Comparison of ENCODE assay signal across 19 cellular contexts in the genomic region with DNA sequence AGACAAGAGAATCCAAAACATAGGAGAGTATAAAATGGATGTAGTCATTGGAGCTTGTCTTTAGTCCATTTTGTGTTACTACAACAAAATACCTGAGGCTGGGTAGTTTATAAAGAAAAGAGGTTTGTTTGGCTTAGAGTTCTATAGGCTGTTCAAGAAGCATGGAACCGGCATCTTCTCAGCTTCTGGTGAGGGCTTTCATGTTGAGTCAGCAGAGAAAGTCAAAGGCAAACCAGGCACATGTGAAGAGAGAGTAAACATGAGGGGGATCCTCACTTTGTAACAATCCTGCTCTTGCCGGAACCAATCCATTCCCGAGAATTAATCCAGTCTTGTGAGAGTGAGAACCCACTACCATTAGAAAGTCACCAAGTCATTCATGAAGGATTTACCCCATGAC. TPM values are rescaled to one million over a fixed set of nuclear protein-coding genes. Genes with fewer than 3 reads are reported as not detected.
DNase-seq lines count a peak whose midpoint lies in the region; ATAC-seq and TF ChIP-seq lines count a peak whose summit lies in the region.
"Had no signal": no experiment of that assay in that cellular context is flagged by ENCODE, and none has a peak within 500 bp of the region (broad histone marks: within the 10 kb centered on the region; RNA-seq: fewer than 3 reads in every experiment).

No MANE protein-coding gene starts in this region.

- POLR2A ChIA-PET in activated CD4-positive, alpha-beta memory T cell treated with anti-CD3 and anti-CD28 coated beads for 36 hours (lab: Charles Lee): no interaction called here
- POLR2A ChIA-PET in activated CD4-positive, alpha-beta memory T cell treated with anti-CD3 and anti-CD28 coated beads, Interleukin-2, amount 10 ng/mL, durations not matched to agents 7 days and 5 days (lab: Charles Lee): no interaction called here

- in situ Hi-C loops in G401 (cut with HindIII; ENCODE audit: low sequenced_read_pairs): no loop called here

- TF ChIP-seq CTCF in natural killer cell (IDR thresholded peaks at IDR 0.05): no peak

- DNase-seq in activated CD4-positive, alpha-beta memory T cell treated with anti-CD3 and anti-CD28 coated beads for 36 hours: no peak
- no peak for DNase-seq in activated CD4-positive, alpha-beta memory T cell treated with anti-CD3 and anti-CD28 coated beads, Interleukin-2, amount 10 ng/mL, durations not matched to agents 7 days and 5 days
- no peak for DNase-seq in stimulated activated effector memory CD8-positive, alpha-beta T cell treated with anti-CD3 and anti-CD28 coated beads, Interleukin-12 subunit alpha, Interleukin-12 subunit beta, amount 100 ng/mL, for 72 hours (ENCODE audit: low spot score in 2 of 2)
- no peak for DNase-seq in natural killer cell
- no peak for DNase-seq in G401 (ENCODE audit: low spot score)
- no peak for DNase-seq in activated naive CD4-positive, alpha-beta T cell (lab: John Stamatoyannopoulos, UW)
- DNase-seq: 8988T; CD8-positive, alpha-beta memory T cell; Kasumi-1; NCI-H1417; NCI-H1930; NCI-H510A; NCI-H82; Peyer's patch; SHP77 had no signal

- intact Hi-C loops in activated CD4-positive, alpha-beta memory T cell treated with anti-CD3 and anti-CD28 coated beads for 36 hours (cut with micrococcal nuclease): no loop called here
- intact Hi-C loops in natural killer cell (cut with micrococcal nuclease): no loop called here

- CTCF ChIA-PET in activated CD4-positive, alpha-beta memory T cell treated with anti-CD3 and anti-CD28 coated beads for 36 hours (lab: Charles Lee): no interaction called here
- CTCF ChIA-PET in activated CD4-positive, alpha-beta memory T cell treated with anti-CD3 and anti-CD28 coated beads, Interleukin-2, amount 10 ng/mL, durations not matched to agents 7 days and 5 days (lab: Charles Lee): no interaction called here

- no peaks in the 10 kb centered on the region for H3K27me3 Mint-ChIP-seq in activated CD4-positive, alpha-beta memory T cell treated with anti-CD3 and anti-CD28 coated beads for 36 hours
- H3K27me3 Mint-ChIP-seq in activated CD4-positive, alpha-beta memory T cell treated with anti-CD3 and anti-CD28 coated beads, Interleukin-2, amount 10 ng/mL, durations not matched to agents 7 days and 5 days: no peaks in the 10 kb centered on the region
- H3K27me3 Mint-ChIP-seq in natural killer cell (ENCODE audit: low read depth in 2 of 2): no peaks in the 10 kb centered on the region

- H3K36me3 Mint-ChIP-seq in activated CD4-positive, alpha-beta memory T cell treated with anti-CD3 and anti-CD28 coated beads for 36 hours: no peaks in the 10 kb centered on the region
- H3K36me3 Mint-ChIP-seq in activated CD4-positive, alpha-beta memory T cell treated with anti-CD3 and anti-CD28 coated beads, Interleukin-2, amount 10 ng/mL, durations not matched to agents 7 days and 5 days (ENCODE audit: low read depth): peaks cover 7% of the 10 kb centered on the region
- no peaks in the 10 kb centered on the region for H3K36me3 Mint-ChIP-seq in stimulated activated effector memory CD8-positive, alpha-beta T cell treated with anti-CD3 and anti-CD28 coated beads, Interleukin-12 subunit alpha, Interleukin-12 subunit beta, amount 100 ng/mL, for 72 hours
- no peaks in the 10 kb centered on the region for H3K36me3 Mint-ChIP-seq in natural killer cell
- H3K36me3 Mint-ChIP-seq: CD8-positive, alpha-beta memory T cell had no signal

- peaks cover 6% of the 10 kb centered on the region for H3K4me1 Mint-ChIP-seq in activated CD4-positive, alpha-beta memory T cell treated with anti-CD3 and anti-CD28 coated beads for 36 hours (ENCODE audit: low read depth)
- peaks cover 5% of the 10 kb centered on the region for H3K4me1 Mint-ChIP-seq in activated CD4-positive, alpha-beta memory T cell treated with anti-CD3 and anti-CD28 coated beads, Interleukin-2, amount 10 ng/mL, durations not matched to agents 7 days and 5 days
- H3K4me1 Mint-ChIP-seq in stimulated activated effector memory CD8-positive, alpha-beta T cell treated with anti-CD3 and anti-CD28 coated beads, Interleukin-12 subunit alpha, Interleukin-12 subunit beta, amount 100 ng/mL, for 72 hours: peaks cover 5% of the 10 kb centered on the region
- no peaks in the 10 kb centered on the region for H3K4me1 Mint-ChIP-seq in natural killer cell
- H3K4me1 Mint-ChIP-seq: CD8-positive, alpha-beta memory T cell had no signal

- H3K4me3 Mint-ChIP-seq in activated CD4-positive, alpha-beta memory T cell treated with anti-CD3 and anti-CD28 coated beads for 36 hours: no peak overlapping the region
- H3K4me3 Mint-ChIP-seq in activated CD4-positive, alpha-beta memory T cell treated with anti-CD3 and anti-CD28 coated beads, Interleukin-2, amount 10 ng/mL, durations not matched to agents 7 days and 5 days: no peak overlapping the region
- no peak overlapping the region for H3K4me3 Mint-ChIP-seq in stimulated activated effector memory CD8-positive, alpha-beta T cell treated with anti-CD3 and anti-CD28 coated beads, Interleukin-12 subunit alpha, Interleukin-12 subunit beta, amount 100 ng/mL, for 72 hours
- H3K4me3 Mint-ChIP-seq in natural killer cell: no peak overlapping the region
- H3K4me3 Mint-ChIP-seq: CD8-positive, alpha-beta memory T cell had no signal

- H3K27ac Mint-ChIP-seq in activated CD4-positive, alpha-beta memory T cell treated with anti-CD3 and anti-CD28 coated beads for 36 hours: peak overlapping the region; percentile 56
- H3K27ac Mint-ChIP-seq in activated CD4-positive, alpha-beta memory T cell treated with anti-CD3 and anti-CD28 coated beads, Interleukin-2, amount 10 ng/mL, durations not matched to agents 7 days and 5 days: no peak overlapping the region
- H3K27ac Mint-ChIP-seq in stimulated activated effector memory CD8-positive, alpha-beta T cell treated with anti-CD3 and anti-CD28 coated beads, Interleukin-12 subunit alpha, Interleukin-12 subunit beta, amount 100 ng/mL, for 72 hours: peak overlapping the region; percentile 23
- H3K27ac Mint-ChIP-seq in natural killer cell: no peak overlapping the region
- H3K27ac Mint-ChIP-seq: CD8-positive, alpha-beta memory T cell had no signal

- ATAC-seq in GM21529 (IDR thresholded peaks at IDR 0.05; ENCODE audit: unreplicated experiment) (peak; percentile 67), HG03442 (IDR thresholded peaks at IDR 0.05; ENCODE audit: unreplicated experiment) (peak; percentile 64), natural killer cell (no peak)
- peak; percentile 52 for ATAC-seq in stimulated activated effector memory CD8-positive, alpha-beta T cell treated with anti-CD3 and anti-CD28 coated beads, Interleukin-12 subunit alpha, Interleukin-12 subunit beta, amount 100 ng/mL, for 72 hours
- ATAC-seq: HCT116, SK-N-SH treated with all-trans-retinoic acid at 6 μM for 48 hours had no signal

- no peaks in the 10 kb centered on the region for H3K9me3 Mint-ChIP-seq in activated CD4-positive, alpha-beta memory T cell treated with anti-CD3 and anti-CD28 coated beads for 36 hours
- H3K9me3 Mint-ChIP-seq in activated CD4-positive, alpha-beta memory T cell treated with anti-CD3 and anti-CD28 coated beads, Interleukin-2, amount 10 ng/mL, durations not matched to agents 7 days and 5 days: no peaks in the 10 kb centered on the region
- H3K9me3 Mint-ChIP-seq in stimulated activated effector memory CD8-positive, alpha-beta T cell treated with anti-CD3 and anti-CD28 coated beads, Interleukin-12 subunit alpha, Interleukin-12 subunit beta, amount 100 ng/mL, for 72 hours: no peaks in the 10 kb centered on the region
- H3K9me3 Mint-ChIP-seq in natural killer cell: no peaks in the 10 kb centered on the region
- H3K9me3 Mint-ChIP-seq: CD8-positive, alpha-beta memory T cell had no signal

RNA-seq across cellular contexts. Expression of a gene that starts 8.1 kb away (rescaled TPM):
- 10 to 100 TPM; 23.5 to 26.8 TPM for total RNA-seq in activated CD4-positive, alpha-beta memory T cell treated with anti-CD3 and anti-CD28 coated beads for 36 hours
- total RNA-seq in activated CD4-positive, alpha-beta memory T cell treated with anti-CD3 and anti-CD28 coated beads, Interleukin-2, amount 10 ng/mL, durations not matched to agents 7 days and 5 days: 10 to 100 TPM; 18.7 to 20.8 TPM
- total RNA-seq in natural killer cell: 1 to 10 TPM; 6.4 to 9.0 (median 7.1) TPM
- 40.6 and 42.8 TPM in 2 replicates for total RNA-seq in G401 (2014; rRNA removed; shearing (Covaris generic))

Comparison
In these comparisons a context has a peak if more than half of its experiments do, and no peak if none do; other contexts are left out.
1. H3K27ac Mint-ChIP-seq: peak in activated CD4-positive, alpha-beta memory T cell treated with anti-CD3 and anti-CD28 coated beads for 36 hours (single experiment) and stimulated activated effector memory CD8-positive, alpha-beta T cell treated with anti-CD3 and anti-CD28 coated beads, Interleukin-12 subunit alpha, Interleukin-12 subunit beta, amount 100 ng/mL, for 72 hours (single experiment); none in activated CD4-positive, alpha-beta memory T cell treated with anti-CD3 and anti-CD28 coated beads, Interleukin-2, amount 10 ng/mL, durations not matched to agents 7 days and 5 days (single experiment) and natural killer cell (0 of 2).
2. ATAC-seq: peak in GM21529 (single experiment), HG03442 (single experiment) and stimulated activated effector memory CD8-positive, alpha-beta T cell treated with anti-CD3 and anti-CD28 coated beads, Interleukin-12 subunit alpha, Interleukin-12 subunit beta, amount 100 ng/mL, for 72 hours (single experiment); none in natural killer cell (0 of 3).